1 cellular context compared by ENCODE assay signal in genomic region chr5:141320225-141321169, GRCh38.
TF ChIP-seq lines count a peak whose summit lies in the region.

TAF7 (minus strand) TSS chr5:141320784; CDS start chr5:141320044, 740 bp downstream.

TF ChIP-seq in HepG2, 621 proteins besides CTCF, POLR2A, EP300 and RAD21 (continued from another document and continues in another):
- no peak for TF ChIP-seq HNF1A (IDR thresholded peaks at IDR 0.05; ENCODE audit: low read depth)
- TF ChIP-seq HNF1A (CRISPR knock-in tag; IDR thresholded peaks at IDR 0.05; ENCODE audit: borderline replicate concordance), result no peak
- no peak; the same call in 1 of the 2 replicates for TF ChIP-seq ZNF142 (CRISPR knock-in tag; IDR thresholded peaks at IDR 0.05)
- peak; percentile 76 for TF ChIP-seq MAX (IDR thresholded peaks at IDR 0.05)
- TF ChIP-seq NAIF1 (CRISPR knock-in tag; IDR thresholded peaks at IDR 0.05; ENCODE audit: borderline replicate concordance), result peak; percentile 86
- no peak for TF ChIP-seq ZC3H4 (CRISPR knock-in tag; IDR thresholded peaks at IDR 0.05; ENCODE audit: borderline replicate concordance)
- peak; percentile 80 for TF ChIP-seq ZNF543 (CRISPR knock-in tag; IDR thresholded peaks at IDR 0.05)
- TF ChIP-seq MXD4 (CRISPR knock-in tag; IDR thresholded peaks at IDR 0.05), result no peak
- no peak for TF ChIP-seq SATB2 (CRISPR knock-in tag; IDR thresholded peaks at IDR 0.05)
- TF ChIP-seq LBX2 (CRISPR knock-in tag; IDR thresholded peaks at IDR 0.05; ENCODE audit: borderline replicate concordance), result peak; percentile 46; the same call in 1 of the 2 replicates
- TF ChIP-seq TSC22D2 (CRISPR knock-in tag; IDR thresholded peaks at IDR 0.05; ENCODE audit: borderline replicate concordance), result no peak
- TF ChIP-seq DZIP1 (CRISPR knock-in tag; IDR thresholded peaks at IDR 0.05), result no peak
- TF ChIP-seq LCORL (IDR thresholded peaks at IDR 0.05), result no peak
- TF ChIP-seq LCORL (CRISPR knock-in tag; IDR thresholded peaks at IDR 0.05), result peak; percentile 62; the same call in 1 of the 2 replicates
- no peak for TF ChIP-seq JDP2 (CRISPR knock-in tag; IDR thresholded peaks at IDR 0.05; ENCODE audit: borderline replicate concordance)
- 0 out of 2 replicates have a peak, but pooled peaks have one; percentile 18 for TF ChIP-seq ZNF777 (CRISPR knock-in tag; IDR thresholded peaks at IDR 0.05)
- peak; percentile 83 for TF ChIP-seq CREB1 (IDR thresholded peaks at IDR 0.05)
- peak; percentile 83 for TF ChIP-seq CREB1 (CRISPR knock-in tag; IDR thresholded peaks at IDR 0.05)
- no peak for TF ChIP-seq RFX1 (IDR thresholded peaks at IDR 0.05)
- peak; percentile 87 for TF ChIP-seq SALL1 (CRISPR knock-in tag; IDR thresholded peaks at IDR 0.05)
- peak; percentile 84 for TF ChIP-seq KLF9 (CRISPR knock-in tag; IDR thresholded peaks at IDR 0.05; ENCODE audit: low read depth)
- TF ChIP-seq NCOA5 (CRISPR knock-in tag; IDR thresholded peaks at IDR 0.05), result no peak
- TF ChIP-seq SNRNP70 (IDR thresholded peaks at IDR 0.05; ENCODE audit: low read depth, low read length), result no peak
- peak; percentile 97; the same call in 1 of the 2 replicates for TF ChIP-seq ZNF713 (CRISPR knock-in tag; IDR thresholded peaks at IDR 0.05)
- TF ChIP-seq FOXK1 (CRISPR knock-in tag; IDR thresholded peaks at IDR 0.05; ENCODE audit: borderline replicate concordance, low read depth), result peak; percentile 46; the same call in 1 of the 2 replicates
- peak; percentile 73; the same call in 1 of the 2 replicates for TF ChIP-seq E2F2 (CRISPR knock-in tag; IDR thresholded peaks at IDR 0.05; ENCODE audit: borderline replicate concordance)
- peak; percentile 89; the same call in 1 of the 2 replicates for TF ChIP-seq ZNF788 (CRISPR knock-in tag; IDR thresholded peaks at IDR 0.05; ENCODE audit: borderline replicate concordance)
- TF ChIP-seq ZNF747 (CRISPR knock-in tag; IDR thresholded peaks at IDR 0.05; ENCODE audit: borderline replicate concordance), result no peak
- no peak for TF ChIP-seq ZNF10 (CRISPR knock-in tag; IDR thresholded peaks at IDR 0.05; ENCODE audit: borderline replicate concordance, low read depth)
- TF ChIP-seq ZNF280D (CRISPR knock-in tag; IDR thresholded peaks at IDR 0.05), result peak; percentile 98
- TF ChIP-seq ZNF660 (CRISPR knock-in tag; IDR thresholded peaks at IDR 0.05; ENCODE audit: borderline replicate concordance, low read depth), result no peak
- no peak for TF ChIP-seq MBNL3 (CRISPR knock-in tag; conservative IDR thresholded peaks at IDR 0.05)
- no peak for TF ChIP-seq THYN1 (CRISPR knock-in tag; IDR thresholded peaks at IDR 0.05; ENCODE audit: borderline replicate concordance, low read depth)
- peak; percentile 55; the same call in 1 of the 2 replicates for TF ChIP-seq ZNF709 (CRISPR knock-in tag; IDR thresholded peaks at IDR 0.05)
- peak; percentile 95 for TF ChIP-seq ZNF83 (CRISPR knock-in tag; IDR thresholded peaks at IDR 0.05; ENCODE audit: borderline replicate concordance)
- peak; percentile 36; the same call in 1 of the 2 replicates for TF ChIP-seq MIER3 (CRISPR knock-in tag; IDR thresholded peaks at IDR 0.05; ENCODE audit: borderline replicate concordance)
- TF ChIP-seq ZBTB2 (CRISPR knock-in tag; IDR thresholded peaks at IDR 0.05; ENCODE audit: low read depth), result no peak
- no peak; the same call in 1 of the 2 replicates for TF ChIP-seq ZNF12 (CRISPR knock-in tag; IDR thresholded peaks at IDR 0.05)
- no peak for TF ChIP-seq ZNF530 (CRISPR knock-in tag; IDR thresholded peaks at IDR 0.05; ENCODE audit: low read depth)
- TF ChIP-seq ZNF382 (CRISPR knock-in tag; IDR thresholded peaks at IDR 0.05; ENCODE audit: borderline replicate concordance), result no peak
